In the genomic region with DNA sequence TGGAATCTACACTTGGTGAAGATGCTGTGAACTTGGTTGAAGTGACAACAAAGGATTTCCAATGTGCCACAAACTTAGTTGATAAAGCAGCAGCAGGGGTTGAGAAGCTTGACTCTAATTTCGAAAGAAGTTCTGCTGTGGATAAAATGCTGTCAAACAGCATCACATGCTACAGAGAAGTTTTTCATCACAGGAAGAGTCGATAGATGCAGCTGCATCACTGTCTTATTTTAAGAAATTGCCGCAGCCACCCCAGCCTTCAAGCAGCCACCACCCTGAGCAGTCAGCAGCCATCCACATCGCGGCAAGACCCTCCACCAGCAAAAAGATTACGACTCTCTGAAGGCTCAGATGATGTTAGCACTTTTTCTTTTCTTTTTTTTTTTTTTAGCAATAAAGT, we compare ENCODE assay signal across 14 cellular contexts.
DNase-seq lines count a peak whose midpoint lies in the region; ATAC-seq and TF ChIP-seq lines count a peak whose summit lies in the region.
"Had no signal": no experiment of that assay in that cellular context is flagged by ENCODE, and none has a peak within 500 bp of the region (broad histone marks: within the 10 kb centered on the region; RNA-seq: fewer than 3 reads in every experiment).

No MANE protein-coding gene starts in this region.

- H3K4me1 Mint-ChIP-seq in activated CD8-positive, alpha-beta T cell treated with anti-CD3 and anti-CD28 coated beads for 36 hours (ENCODE audit: low read depth), result peaks cover 12% of the 10 kb centered on the region
- peaks cover 22% of the 10 kb centered on the region for H3K4me1 Mint-ChIP-seq in activated CD8-positive, alpha-beta T cell treated with anti-CD3 and anti-CD28 coated beads, Interleukin-2, amount 10 ng/mL, durations not matched to agents 7 days and 5 days (ENCODE audit: low read depth)
- H3K4me1 Mint-ChIP-seq in IgD-negative memory B cell, result peaks cover 73 to 86% (median 76%) of the 10 kb centered on the region in 3 donors
- H3K4me1 Mint-ChIP-seq in immature natural killer cell, result peaks cover 57 to 87% of the 10 kb centered on the region in 2 donors

- H3K27ac ChIP-seq in thymus (ENCODE audit: low read depth), result peak overlapping the region; percentile 67
- no peak overlapping the region for H3K27ac ChIP-seq in A673 (ENCODE audit: low read depth, low read length, poor library complexity, severe bottlenecking)

- no peak overlapping the region for H3K27ac Mint-ChIP-seq in activated CD8-positive, alpha-beta T cell treated with anti-CD3 and anti-CD28 coated beads for 36 hours
- no peak overlapping the region for H3K27ac Mint-ChIP-seq in activated CD8-positive, alpha-beta T cell treated with anti-CD3 and anti-CD28 coated beads, Interleukin-2, amount 10 ng/mL, durations not matched to agents 7 days and 5 days
- H3K27ac Mint-ChIP-seq in IgD-negative memory B cell (peak overlapping the region in 2 of 3 donors; percentile 53 to 78), immature natural killer cell (peak overlapping the region; percentile 50 to 88 (median 69))
- H3K27ac Mint-ChIP-seq: CD4-positive, CD25-positive, alpha-beta regulatory T cell had no signal

- H3K36me3 Mint-ChIP-seq in activated CD8-positive, alpha-beta T cell treated with anti-CD3 and anti-CD28 coated beads for 36 hours (ENCODE audit: low read depth), result no peaks in the 10 kb centered on the region
- H3K36me3 Mint-ChIP-seq in activated CD8-positive, alpha-beta T cell treated with anti-CD3 and anti-CD28 coated beads, Interleukin-2, amount 10 ng/mL, durations not matched to agents 7 days and 5 days (ENCODE audit: low read depth), result peaks cover 4% of the 10 kb centered on the region
- H3K36me3 Mint-ChIP-seq in IgD-negative memory B cell, result peaks cover 2% of the 10 kb centered on the region
- H3K36me3 Mint-ChIP-seq in immature natural killer cell, result no peaks in the 10 kb centered on the region
- H3K36me3 Mint-ChIP-seq: CD4-positive, CD25-positive, alpha-beta regulatory T cell had no signal

- no peak overlapping the region for H3K4me3 Mint-ChIP-seq in activated CD8-positive, alpha-beta T cell treated with anti-CD3 and anti-CD28 coated beads for 36 hours
- no peak overlapping the region for H3K4me3 Mint-ChIP-seq in activated CD8-positive, alpha-beta T cell treated with anti-CD3 and anti-CD28 coated beads, Interleukin-2, amount 10 ng/mL, durations not matched to agents 7 days and 5 days
- H3K4me3 Mint-ChIP-seq in IgD-negative memory B cell, result peak overlapping the region in 2 of 4 donors; percentile 44 to 70
- peak overlapping the region; percentile 54 to 76 (median 67) for H3K4me3 Mint-ChIP-seq in immature natural killer cell

- H3K36me3 ChIP-seq in thymus (ENCODE audit: control insufficient read depth, insufficient read depth) (no peaks in the 10 kb centered on the region), HAP-1 (replicated peaks) (no peaks in the 10 kb centered on the region), A673 (ENCODE audit: insufficient read depth, low read length, poor library complexity, severe bottlenecking) (no peaks in the 10 kb centered on the region)

- WGBS in thymus, result 13% methylated on average over 6 of the region's 6 CpGs

- H3K4me3 ChIP-seq in thymus (ENCODE audit: low read length) (no peak overlapping the region), HAP-1 (no peak overlapping the region), A673 (ENCODE audit: low read depth, low read length, poor library complexity, severe bottlenecking) (no peak overlapping the region)

- TF ChIP-seq CTCF in activated CD8-positive, alpha-beta T cell treated with anti-CD3 and anti-CD28 coated beads for 36 hours (IDR thresholded peaks at IDR 0.05), result no peak
- no peak for TF ChIP-seq CTCF in A673 (conservative IDR thresholded peaks at IDR 0.05; ENCODE audit: low read depth, low read length)

- BruUV-seq in A673 (replicated peaks; lab: Mats Ljungman, UMichigan), result no TSS peak

- H3K9me3 ChIP-seq in thymus (ENCODE audit: control insufficient read depth), result no peaks in the 10 kb centered on the region
- no peaks in the 10 kb centered on the region for H3K9me3 ChIP-seq in HAP-1
- H3K9me3 ChIP-seq in A673 (ENCODE audit: low read depth, low read length, poor library complexity, severe bottlenecking), result no peaks in the 10 kb centered on the region

- POLR2A ChIA-PET in activated CD8-positive, alpha-beta T cell treated with anti-CD3 and anti-CD28 coated beads for 36 hours (lab: Charles Lee), result no interaction called here
- POLR2A ChIA-PET in activated CD8-positive, alpha-beta T cell treated with anti-CD3 and anti-CD28 coated beads, Interleukin-2, amount 10 ng/mL, durations not matched to agents 7 days and 5 days (lab: Charles Lee), result no interaction called here
- POLR2A ChIA-PET in A673 (lab: Charles Lee; ENCODE audit: low non-redundant PET), result no interaction called here

- intact Hi-C loops in activated CD8-positive, alpha-beta T cell treated with anti-CD3 and anti-CD28 coated beads for 36 hours (cut with micrococcal nuclease), result no loop called here
- intact Hi-C loops in A673 (cut with micrococcal nuclease; ENCODE audit: unreplicated experiment), result no loop called here

- in situ Hi-C loops in HAP-1 (cut with MboI; ENCODE audit: low sequenced_read_pairs), result no loop called here

- H3K4me1 ChIP-seq in thymus (ENCODE audit: control insufficient read depth, insufficient read depth, low read length) (peaks cover 56% of the 10 kb centered on the region), HAP-1 (no peaks in the 10 kb centered on the region; the same call in 1 of the 2 replicates), A673 (ENCODE audit: insufficient read depth, low read length, poor library complexity, severe bottlenecking) (peaks cover 7% of the 10 kb centered on the region)

- H3K27me3 ChIP-seq in thymus (ENCODE audit: control insufficient read depth, insufficient read depth) (no peaks in the 10 kb centered on the region), HAP-1 (ENCODE audit: low read depth) (no peaks in the 10 kb centered on the region), A673 (replicated peaks; ENCODE audit: insufficient read depth, low read depth, low read length, poor library complexity) (no peaks in the 10 kb centered on the region)

- CTCF ChIA-PET in activated CD8-positive, alpha-beta T cell treated with anti-CD3 and anti-CD28 coated beads for 36 hours (lab: Charles Lee), result no interaction called here
- CTCF ChIA-PET in activated CD8-positive, alpha-beta T cell treated with anti-CD3 and anti-CD28 coated beads, Interleukin-2, amount 10 ng/mL, durations not matched to agents 7 days and 5 days (lab: Charles Lee), result no interaction called here
- CTCF ChIA-PET in A673 (lab: Charles Lee), result no interaction called here

- no peak for DNase-seq in activated CD8-positive, alpha-beta T cell treated with anti-CD3 and anti-CD28 coated beads for 36 hours
- no peak for DNase-seq in activated CD8-positive, alpha-beta T cell treated with anti-CD3 and anti-CD28 coated beads, Interleukin-2, amount 10 ng/mL, durations not matched to agents 7 days and 5 days
- DNase-seq in immature natural killer cell (peak in 1 of 3 donors; percentile 5), HAP-1 (ENCODE audit: low spot score in 2 of 2) (no peak), dermis blood vessel endothelial cell (no peak), A673 (ENCODE audit: low spot score) (no peak)
- DNase-seq: NCI-H1105 treated with DMSO at 0.1 percent for 48 hours, NCI-H187, NCI-H226, NCI-H524 treated with DMSO at 0.1 percent for 48 hours, Right ventricle myocardium superior had no signal

- ATAC-seq in activated CD8-positive, alpha-beta T cell treated with anti-CD3 and anti-CD28 coated beads for 36 hours, result peak; percentile 30
- no peak for ATAC-seq in activated CD8-positive, alpha-beta T cell treated with anti-CD3 and anti-CD28 coated beads, Interleukin-2, amount 10 ng/mL, durations not matched to agents 7 days and 5 days

- H3K27me3 Mint-ChIP-seq in activated CD8-positive, alpha-beta T cell treated with anti-CD3 and anti-CD28 coated beads for 36 hours, result peaks cover 10% of the 10 kb centered on the region
- peaks cover 24% of the 10 kb centered on the region for H3K27me3 Mint-ChIP-seq in activated CD8-positive, alpha-beta T cell treated with anti-CD3 and anti-CD28 coated beads, Interleukin-2, amount 10 ng/mL, durations not matched to agents 7 days and 5 days (ENCODE audit: low read depth)
- no peaks in the 10 kb centered on the region for H3K27me3 Mint-ChIP-seq in IgD-negative memory B cell
- H3K27me3 Mint-ChIP-seq in immature natural killer cell (ENCODE audit: low read depth in 3 of 3), result peaks cover 0 to 2% (median 0%) of the 10 kb centered on the region in 3 donors

- H3K9me3 Mint-ChIP-seq in activated CD8-positive, alpha-beta T cell treated with anti-CD3 and anti-CD28 coated beads for 36 hours, result no peaks in the 10 kb centered on the region
- no peaks in the 10 kb centered on the region for H3K9me3 Mint-ChIP-seq in activated CD8-positive, alpha-beta T cell treated with anti-CD3 and anti-CD28 coated beads, Interleukin-2, amount 10 ng/mL, durations not matched to agents 7 days and 5 days (ENCODE audit: insufficient read depth)
- H3K9me3 Mint-ChIP-seq in IgD-negative memory B cell, result no peaks in the 10 kb centered on the region
- H3K9me3 Mint-ChIP-seq in immature natural killer cell, result no peaks in the 10 kb centered on the region

Comparison
In these comparisons a context has a peak if more than half of its experiments do, and no peak if none do; other contexts are left out.
1. H3K27ac Mint-ChIP-seq: peak in IgD-negative memory B cell (2 of 3) and immature natural killer cell (6 of 6); none in activated CD8-positive, alpha-beta T cell treated with anti-CD3 and anti-CD28 coated beads for 36 hours (single experiment) and activated CD8-positive, alpha-beta T cell treated with anti-CD3 and anti-CD28 coated beads, Interleukin-2, amount 10 ng/mL, durations not matched to agents 7 days and 5 days (single experiment).
2. H3K4me3 Mint-ChIP-seq: peak in immature natural killer cell (5 of 5); none in activated CD8-positive, alpha-beta T cell treated with anti-CD3 and anti-CD28 coated beads for 36 hours (single experiment) and activated CD8-positive, alpha-beta T cell treated with anti-CD3 and anti-CD28 coated beads, Interleukin-2, amount 10 ng/mL, durations not matched to agents 7 days and 5 days (single experiment).